ENCODE assay signal across 1 cellular context in genomic region chr7:28472332-28472731, GRCh38.
TF ChIP-seq lines count a peak whose summit lies in the region.

No MANE protein-coding gene starts in this region.

TF ChIP-seq in HepG2, 621 proteins besides CTCF, POLR2A, EP300 and RAD21 (continued from another document):
- TF ChIP-seq TFDP2 (CRISPR knock-in tag; IDR thresholded peaks at IDR 0.05) (no peak), NFE2 (CRISPR knock-in tag; IDR thresholded peaks at IDR 0.05) (no peak), ZNF382 (CRISPR knock-in tag; IDR thresholded peaks at IDR 0.05; ENCODE audit: borderline replicate concordance) (no peak), HMG20B (CRISPR knock-in tag; conservative IDR thresholded peaks at IDR 0.05) (no peak), FOXO1 (CRISPR knock-in tag; IDR thresholded peaks at IDR 0.05) (no peak), ZNF124 (CRISPR knock-in tag; IDR thresholded peaks at IDR 0.05) (no peak)
